Comparison of ENCODE assay signal across 11 cellular contexts in the genomic region with DNA sequence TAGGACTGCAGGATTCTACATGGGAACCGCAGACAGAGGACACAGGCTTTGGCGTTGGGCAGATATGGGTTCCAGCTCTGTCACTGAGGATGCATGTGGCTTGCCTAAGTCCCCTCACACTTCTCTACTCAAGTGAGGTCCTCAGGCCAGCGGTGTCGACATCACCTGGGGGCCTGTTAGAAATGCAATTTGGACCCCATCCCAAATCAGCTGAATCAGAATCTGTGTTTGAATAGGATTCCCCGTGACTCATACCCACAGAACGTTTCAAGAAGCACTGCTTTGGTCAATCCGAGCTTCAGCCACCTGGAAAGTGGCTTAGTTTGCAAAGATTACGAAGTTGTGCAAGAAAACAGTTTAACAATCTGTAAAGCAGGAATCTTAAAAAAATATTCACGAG.
DNase-seq lines count a peak whose midpoint lies in the region; ATAC-seq and TF ChIP-seq lines count a peak whose summit lies in the region.
"Had no signal": no experiment of that assay in that cellular context is flagged by ENCODE, and none has a peak within 500 bp of the region (broad histone marks: within the 10 kb centered on the region; RNA-seq: fewer than 3 reads in every experiment).

No MANE protein-coding gene starts in this region.

- intact Hi-C loops in spleen (cut with DNase I; ENCODE audit: low total_unique reads) = no loop called here
- intact Hi-C loops in left ventricle myocardium inferior (cut with micrococcal nuclease) = no loop called here

- TF ChIP-seq CTCF in HEK293 (tag by site-specific recombination; IDR thresholded peaks at IDR 0.05) = no peak
- TF ChIP-seq CTCF in fibroblast of the aortic adventitia (IDR thresholded peaks at IDR 0.05; ENCODE audit: insufficient read depth, low read length) = no peak
- no peak for TF ChIP-seq CTCF in spleen (IDR thresholded peaks at IDR 0.05 in 8 of 11, conservative IDR thresholded peaks at IDR 0.05 in 3 of 11)
- TF ChIP-seq CTCF in coronary artery (IDR thresholded peaks at IDR 0.05) = no peak
- no peak for TF ChIP-seq CTCF in left ventricle myocardium inferior (IDR thresholded peaks at IDR 0.05; ENCODE audit: borderline replicate concordance)

- H3K4me3 ChIP-seq in HEK293 (ENCODE audit: low read depth, low read length) (no peak overlapping the region), fibroblast of the aortic adventitia (ENCODE audit: low read depth, low read length) (no peak overlapping the region), spleen (no peak overlapping the region), coronary artery (no peak overlapping the region), left ventricle myocardium inferior (no peak overlapping the region)
- H3K4me3 ChIP-seq: SJCRH30 had no signal

- H3K27ac ChIP-seq in HEK293 (ENCODE audit: extremely low read depth, low read depth, low read length) (no peak overlapping the region), spleen (no peak overlapping the region), coronary artery (no peak overlapping the region), left ventricle myocardium inferior (replicated peaks) (no peak overlapping the region)
- H3K27ac ChIP-seq: SJCRH30 had no signal

- WGBS in spleen, 5 donors = 61 to 76% (median 66%) methylated on average over 9 of the region's 9 CpGs

- POLR2A ChIA-PET in HEK293 (lab: Yijun Ruan, JAX) = no interaction called here

- no peaks in the 10 kb centered on the region for H3K36me3 ChIP-seq in HEK293 (ENCODE audit: control insufficient read depth in 2 of 2, insufficient read depth in 1 of 2, low read length in 2 of 2)
- H3K36me3 ChIP-seq in spleen = no peaks in the 10 kb centered on the region
- H3K36me3 ChIP-seq in left ventricle myocardium inferior = no peaks in the 10 kb centered on the region
- H3K36me3 ChIP-seq: SJCRH30 had no signal

- no peaks in the 10 kb centered on the region for H3K9me3 ChIP-seq in HEK293 (ENCODE audit: control insufficient read depth, insufficient read depth, low read depth, low read length)
- peaks cover 0 to 23% (median 18%) of the 10 kb centered on the region in 8 donors for H3K9me3 ChIP-seq in spleen
- H3K9me3 ChIP-seq in left ventricle myocardium inferior (replicated peaks) = peaks cover 11% of the 10 kb centered on the region
- H3K9me3 ChIP-seq: SJCRH30 had no signal

- H3K27me3 ChIP-seq in spleen (replicated peaks in 1 of 7) (peaks cover 0 to 64% (median 0%) of the 10 kb centered on the region in 7 donors), left ventricle myocardium inferior (ENCODE audit: low read depth) (peaks cover 84% of the 10 kb centered on the region)

- peak; percentile 24 for DNase-seq in T1000 (lab: John Stamatoyannopoulos, UW)
- peak; percentile 81 for DNase-seq in fibroblast of the aortic adventitia (ENCODE audit: low read depth)
- peak; percentile 31 for DNase-seq in spleen
- no peak for DNase-seq in coronary artery (ENCODE audit: low spot score)
- no peak for DNase-seq in left ventricle myocardium inferior
- DNase-seq: glutamatergic neuron, MM.1S, NCI-H446, SJCRH30 had no signal

- CTCF ChIA-PET in HEK293 (lab: Yijun Ruan, JAX) = interaction anchor here (0.6 to 2.0 kb wide), 5 partner anchors 20 to 798 kb away, joined by 3 to 5 read pairs (median 3); no protein-coding TSS in a partner anchor

- no peak for TF ChIP-seq POLR2A in spleen (IDR thresholded peaks at IDR 0.05)

- no peak for ATAC-seq in HG03108 (IDR thresholded peaks at IDR 0.05; ENCODE audit: unreplicated experiment)

- H3K4me1 ChIP-seq in HEK293 (ENCODE audit: control insufficient read depth, insufficient read depth, low read length) = no peaks in the 10 kb centered on the region
- H3K4me1 ChIP-seq in spleen = no peaks in the 10 kb centered on the region
- no peaks in the 10 kb centered on the region for H3K4me1 ChIP-seq in left ventricle myocardium inferior
- H3K4me1 ChIP-seq: SJCRH30 had no signal

TF ChIP-seq in HEK293, 187 proteins besides CTCF, POLR2A, EP300 and RAD21:
- TF ChIP-seq GLIS1 (tag by site-specific recombination; IDR thresholded peaks at IDR 0.05) = peak; percentile 31; the same call in 1 of the 2 replicates
- no peak for TF ChIP-seq ZBTB8A (tag by site-specific recombination; IDR thresholded peaks at IDR 0.05)
- no peak for TF ChIP-seq KLF1 (tag by site-specific recombination; IDR thresholded peaks at IDR 0.05)
- TF ChIP-seq GFI1B (tag by site-specific recombination; IDR thresholded peaks at IDR 0.05) = peak; percentile 65; the same call in 1 of the 2 replicates
- TF ChIP-seq, protein P1, sequence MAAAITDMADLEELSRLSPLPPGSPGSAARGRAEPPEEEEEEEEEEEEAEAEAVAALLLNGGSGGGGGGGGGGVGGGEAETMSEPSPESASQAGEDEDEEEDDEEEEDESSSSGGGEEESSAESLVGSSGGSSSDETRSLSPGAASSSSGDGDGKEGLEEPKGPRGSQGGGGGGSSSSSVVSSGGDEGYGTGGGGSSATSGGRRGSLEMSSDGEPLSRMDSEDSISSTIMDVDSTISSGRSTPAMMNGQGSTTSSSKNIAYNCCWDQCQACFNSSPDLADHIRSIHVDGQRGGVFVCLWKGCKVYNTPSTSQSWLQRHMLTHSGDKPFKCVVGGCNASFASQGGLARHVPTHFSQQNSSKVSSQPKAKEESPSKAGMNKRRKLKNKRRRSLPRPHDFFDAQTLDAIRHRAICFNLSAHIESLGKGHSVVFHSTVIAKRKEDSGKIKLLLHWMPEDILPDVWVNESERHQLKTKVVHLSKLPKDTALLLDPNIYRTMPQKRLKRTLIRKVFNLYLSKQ (tag by site-specific recombination; IDR thresholded peaks at IDR 0.05; ENCODE audit: borderline replicate concordance) = no peak

Comparison
In these comparisons a context has a peak if more than half of its experiments do, and no peak if none do; other contexts are left out.
1. DNase-seq: peak in T1000 (single experiment), fibroblast of the aortic adventitia (single experiment) and spleen (single experiment); none in coronary artery (single experiment) and left ventricle myocardium inferior (single experiment).